ENCODE assay signal across 10 cellular contexts in the genomic region with DNA sequence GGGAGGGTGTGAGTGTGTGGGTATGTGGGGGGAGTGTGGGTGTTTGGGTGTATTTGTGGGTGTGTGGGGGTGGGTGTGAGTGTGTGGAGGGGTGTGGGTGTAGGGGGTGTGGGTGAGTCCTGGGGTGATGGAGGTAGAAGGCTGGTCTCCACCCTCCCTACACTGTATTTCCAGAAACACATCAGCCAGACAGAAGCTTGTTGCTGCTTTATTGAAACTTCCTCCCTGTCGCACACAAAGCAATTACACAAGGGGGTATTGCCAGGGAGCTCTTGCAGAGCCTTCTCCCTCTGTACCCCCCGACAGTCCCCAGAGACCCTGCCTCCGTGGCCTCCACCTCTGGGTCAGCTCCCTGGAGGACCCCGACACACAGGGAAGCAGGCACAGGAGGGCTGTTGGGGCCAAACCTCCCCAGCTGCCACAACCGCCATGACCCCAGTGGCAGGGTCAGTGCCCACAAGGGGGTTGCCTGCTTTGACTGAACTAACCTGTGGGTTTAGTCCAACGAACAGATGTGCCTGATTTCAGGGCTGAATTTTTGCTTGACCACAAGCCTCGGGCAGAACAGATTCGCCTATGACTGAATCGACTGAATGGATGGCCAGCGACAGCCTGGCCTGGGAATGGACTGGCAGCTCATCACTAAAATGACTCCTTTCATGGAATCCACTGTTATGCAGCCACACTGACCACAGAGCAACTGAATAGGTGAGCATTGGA. TPM values are rescaled to one million over a fixed set of nuclear protein-coding genes. Genes with fewer than 3 reads are reported as not detected.
DNase-seq lines count a peak whose midpoint lies in the region; ATAC-seq, FAIRE-seq and TF ChIP-seq lines count a peak whose summit lies in the region.
"Had no signal": no experiment of that assay in that cellular context is flagged by ENCODE, and none has a peak within 500 bp of the region (broad histone marks: within the 10 kb centered on the region; RNA-seq: fewer than 3 reads in every experiment).

No MANE protein-coding gene starts in this region.

- no peak overlapping the region for H3K4me3 ChIP-seq in neutrophil (ENCODE audit: low read depth in 1 of 2, low read length in 1 of 2)
- no peak overlapping the region for H3K4me3 ChIP-seq in esophagus muscularis mucosa

- H3K27me3 Mint-ChIP-seq in activated naive CD8-positive, alpha-beta T cell treated with anti-CD3 and anti-CD28 coated beads, Interleukin-2, amount 10 ng/mL, durations not matched to agents 7 days and 5 days, result no peaks in the 10 kb centered on the region
- peaks cover 7% of the 10 kb centered on the region for H3K27me3 Mint-ChIP-seq in progenitor cell of endocrine pancreas

- WGBS in esophagus muscularis mucosa, result 74% methylated on average over 9 of the region's 10 CpGs

- POLR2A ChIA-PET in activated naive CD8-positive, alpha-beta T cell treated with anti-CD3 and anti-CD28 coated beads, Interleukin-2, amount 10 ng/mL, durations not matched to agents 7 days and 5 days (lab: Charles Lee), result interaction anchor here (1.0 to 2.6 kb wide), 5 partner anchors 9 to 29 kb away, joined by 3 to 9 read pairs (median 3); no protein-coding TSS in a partner anchor

- H3K9me3 Mint-ChIP-seq in activated naive CD8-positive, alpha-beta T cell treated with anti-CD3 and anti-CD28 coated beads, Interleukin-2, amount 10 ng/mL, durations not matched to agents 7 days and 5 days, result no peaks in the 10 kb centered on the region
- no peaks in the 10 kb centered on the region for H3K9me3 Mint-ChIP-seq in progenitor cell of endocrine pancreas (ENCODE audit: low read depth)

- H3K27ac Mint-ChIP-seq in activated naive CD8-positive, alpha-beta T cell treated with anti-CD3 and anti-CD28 coated beads, Interleukin-2, amount 10 ng/mL, durations not matched to agents 7 days and 5 days, result peak overlapping the region; percentile 38
- H3K27ac Mint-ChIP-seq in progenitor cell of endocrine pancreas, result no peak overlapping the region

- H3K4me3 Mint-ChIP-seq in activated naive CD8-positive, alpha-beta T cell treated with anti-CD3 and anti-CD28 coated beads, Interleukin-2, amount 10 ng/mL, durations not matched to agents 7 days and 5 days, result no peak overlapping the region
- H3K4me3 Mint-ChIP-seq in progenitor cell of endocrine pancreas (ENCODE audit: low read depth), result no peak overlapping the region

- peak; percentile 37 for ATAC-seq in activated naive CD8-positive, alpha-beta T cell treated with anti-CD3 and anti-CD28 coated beads, Interleukin-2, amount 10 ng/mL, durations not matched to agents 7 days and 5 days (ENCODE audit: low read depth)
- no peak for ATAC-seq in HG02973 (IDR thresholded peaks at IDR 0.05; ENCODE audit: unreplicated experiment)

- H3K36me3 Mint-ChIP-seq in activated naive CD8-positive, alpha-beta T cell treated with anti-CD3 and anti-CD28 coated beads, Interleukin-2, amount 10 ng/mL, durations not matched to agents 7 days and 5 days, result peaks cover 22% of the 10 kb centered on the region
- no peaks in the 10 kb centered on the region for H3K36me3 Mint-ChIP-seq in progenitor cell of endocrine pancreas (ENCODE audit: insufficient read depth)

- peak; percentile 71; the same call in 1 of the 2 replicates for TF ChIP-seq POLR2A in GM12892 (IDR thresholded peaks at IDR 0.05; ENCODE audit: low read depth, low read length)
- no peak for TF ChIP-seq POLR2A in esophagus muscularis mucosa (IDR thresholded peaks at IDR 0.05; ENCODE audit: low read depth)

- H3K4me1 ChIP-seq in neutrophil (ENCODE audit: control insufficient read depth in 1 of 2, insufficient read depth in 1 of 2, low read depth in 1 of 2, low read length in 1 of 2), result peaks cover 23 to 34% of the 10 kb centered on the region in 2 experiments
- H3K4me1 ChIP-seq in esophagus muscularis mucosa, result peaks cover 0 to 4% (median 0%) of the 10 kb centered on the region in 4 donors

- H3K27ac ChIP-seq in neutrophil (peak overlapping the region; percentile 77), esophagus muscularis mucosa (replicated peaks in 1 of 4) (no peak overlapping the region)

- intact Hi-C loops in esophagus muscularis mucosa (cut with DNase I), result no loop called here

- peaks cover 23% of the 10 kb centered on the region for H3K4me1 Mint-ChIP-seq in activated naive CD8-positive, alpha-beta T cell treated with anti-CD3 and anti-CD28 coated beads, Interleukin-2, amount 10 ng/mL, durations not matched to agents 7 days and 5 days
- peaks cover 3% of the 10 kb centered on the region for H3K4me1 Mint-ChIP-seq in progenitor cell of endocrine pancreas (ENCODE audit: low read depth)

- no peaks in the 10 kb centered on the region for H3K27me3 ChIP-seq in neutrophil
- H3K27me3 ChIP-seq in esophagus muscularis mucosa, result peaks cover 0 to 7% (median 0%) of the 10 kb centered on the region in 4 donors

- H3K36me3 ChIP-seq in neutrophil (peaks cover 54% of the 10 kb centered on the region), esophagus muscularis mucosa (peaks cover 0 to 6% (median 0%) of the 10 kb centered on the region in 4 donors)

- no peak for TF ChIP-seq CTCF in neutrophil (IDR thresholded peaks at IDR 0.05)
- no peak for TF ChIP-seq CTCF in esophagus muscularis mucosa (IDR thresholded peaks at IDR 0.05)
- TF ChIP-seq CTCF in progenitor cell of endocrine pancreas (IDR thresholded peaks at IDR 0.05; ENCODE audit: unreplicated experiment), result no peak

- H3K9me3 ChIP-seq in neutrophil (peaks cover 3% of the 10 kb centered on the region), esophagus muscularis mucosa (no peaks in the 10 kb centered on the region)

- peak; percentile 86 for FAIRE-seq in GM12892 (lab: Jason Lieb, UNC)
- FAIRE-seq in HTR-8/SVneo (lab: Jason Lieb, UNC), result peak; percentile 23

- TF ChIP-seq EP300 in esophagus muscularis mucosa (IDR thresholded peaks at IDR 0.05), result no peak

- DNase-seq in GM12892 (ENCODE audit: insufficient read length) (no peak), HTR-8/SVneo (ENCODE audit: insufficient read length, low spot score) (peak; percentile 34), esophagus muscularis mucosa (ENCODE audit: extremely low spot score) (no peak), COR-L47 (lab: John Stamatoyannopoulos, UW) (no peak), progenitor cell of endocrine pancreas (ENCODE audit: low spot score, unreplicated experiment) (no peak)
- DNase-seq in activated naive CD8-positive, alpha-beta T cell treated with anti-CD3 and anti-CD28 coated beads, Interleukin-2, amount 10 ng/mL, durations not matched to agents 7 days and 5 days, result no peak

RNA-seq across cellular contexts. Expression of a gene that starts 9.1 kb away (rescaled TPM):
- polyA plus RNA-seq in GM12892 (2012; ENCODE audit: missing spikeins), result 0.30 TPM
- under 1 TPM in 1 of 2 experiments, not detected in 1; 0.26 TPM for total RNA-seq in activated naive CD8-positive, alpha-beta T cell treated with anti-CD3 and anti-CD28 coated beads, Interleukin-2, amount 10 ng/mL, durations not matched to agents 7 days and 5 days
- total RNA-seq in esophagus muscularis mucosa (not detected), progenitor cell of endocrine pancreas (0.11 and 0.14 TPM in 2 replicates)
- total RNA-seq: mesenteric fat pad; T-helper 1 cell treated with Interleukin-12 subunit alpha and Interleukin-12 subunit beta and Interleukin-4 antibody, amounts not matched to agents 30 ng/mL and 1 ng/mL, for 36 hours had no signal

RNA-seq across cellular contexts. Expression of a gene that starts 25.1 kb away (rescaled TPM):
- polyA plus RNA-seq in GM12892 (2012; ENCODE audit: missing spikeins), result 808 TPM
- 100 to 1,000 TPM; 474 to 485 TPM for total RNA-seq in activated naive CD8-positive, alpha-beta T cell treated with anti-CD3 and anti-CD28 coated beads, Interleukin-2, amount 10 ng/mL, durations not matched to agents 7 days and 5 days
- total RNA-seq in esophagus muscularis mucosa (10 to 100 TPM; 32.4 to 83.7 (median 36.3) TPM), progenitor cell of endocrine pancreas (0.20 TPM in 1 of 2 replicates, not detected in the other)

Comparison
In these comparisons a context has a peak if more than half of its experiments do, and no peak if none do; other contexts are left out.
1. RNA of a gene that starts 25.1 kb away (total RNA-seq): 474 to 485 TPM in activated naive CD8-positive, alpha-beta T cell treated with anti-CD3 and anti-CD28 coated beads, Interleukin-2, amount 10 ng/mL, durations not matched to agents 7 days and 5 days and 32.4 to 83.7 TPM in esophagus muscularis mucosa; 0.20 TPM in progenitor cell of endocrine pancreas; every median in the first group is over 10 times any median in the second.